21 cellular contexts compared by ENCODE assay signal in genomic region chr13:74118328-74118727, GRCh38. TPM values are rescaled to one million over a fixed set of nuclear protein-coding genes. Genes with fewer than 3 reads are reported as not detected.
DNase-seq lines count a peak whose midpoint lies in the region; FAIRE-seq and TF ChIP-seq lines count a peak whose summit lies in the region.
"Had no signal": no experiment of that assay in that cellular context is flagged by ENCODE, and none has a peak within 500 bp of the region (broad histone marks: within the 10 kb centered on the region; RNA-seq: fewer than 3 reads in every experiment).

No MANE protein-coding gene starts in this region.

- DNase-seq in activated naive CD8-positive, alpha-beta T cell treated with anti-CD3 and anti-CD28 coated beads for 36 hours, result no peak
- DNase-seq in GM19239 (ENCODE audit: insufficient read length, low spot score) (no peak), kidney (no peak), NCI-H524 (lab: John Stamatoyannopoulos, UW) (no peak), hypothalamus (lab: John Stamatoyannopoulos, UW) (no peak)
- DNase-seq: ACHN; BE2C; C1 segment of cervical spinal cord; CD4-positive, CD25-positive, alpha-beta regulatory T cell; CD8-positive, alpha-beta memory T cell; COR-L47; DMS 273 treated with DMSO at 0.1 percent for 48 hours; DMS53; DND-41; EL; H9 had no signal

- TF ChIP-seq CTCF in kidney (IDR thresholded peaks at IDR 0.05; ENCODE audit: borderline replicate concordance, extremely low read depth, insufficient read depth), result no peak

- H3K4me3 Mint-ChIP-seq in activated naive CD8-positive, alpha-beta T cell, result no peak overlapping the region
- no peak overlapping the region for H3K4me3 Mint-ChIP-seq in activated naive CD8-positive, alpha-beta T cell treated with anti-CD3 and anti-CD28 coated beads for 36 hours
- H3K4me3 Mint-ChIP-seq: H9 had no signal

- H3K27ac Mint-ChIP-seq in activated naive CD8-positive, alpha-beta T cell, result peak overlapping the region; percentile 41
- no peak overlapping the region for H3K27ac Mint-ChIP-seq in activated naive CD8-positive, alpha-beta T cell treated with anti-CD3 and anti-CD28 coated beads for 36 hours
- H3K27ac Mint-ChIP-seq: CD4-positive, CD25-positive, alpha-beta regulatory T cell; H9 had no signal

- peaks cover 0 to 18% of the 10 kb centered on the region in 2 donors for H3K9me3 ChIP-seq in kidney (ENCODE audit: control insufficient read depth in 1 of 2, low read length in 2 of 2)
- H3K9me3 ChIP-seq: BE2C had no signal

- no peak overlapping the region for H3K27ac ChIP-seq in kidney (ENCODE audit: low read depth in 2 of 2, low read length in 2 of 2)

- H3K9ac ChIP-seq in kidney (ENCODE audit: low read length in 2 of 2), result no peak overlapping the region

- H3K4me1 ChIP-seq in kidney (ENCODE audit: control insufficient read depth in 1 of 2, insufficient read depth in 1 of 2, low read depth in 1 of 2, low read length in 2 of 2), result peaks cover 0 to 3% of the 10 kb centered on the region in 2 donors
- H3K4me1 ChIP-seq: BE2C had no signal

- H3K36me3 Mint-ChIP-seq in activated naive CD8-positive, alpha-beta T cell, result peaks cover 36% of the 10 kb centered on the region
- H3K36me3 Mint-ChIP-seq in activated naive CD8-positive, alpha-beta T cell treated with anti-CD3 and anti-CD28 coated beads for 36 hours, result peaks cover 50% of the 10 kb centered on the region

- H3K4me1 Mint-ChIP-seq in activated naive CD8-positive, alpha-beta T cell (ENCODE audit: low read depth), result peaks cover 74% of the 10 kb centered on the region
- peaks cover 59% of the 10 kb centered on the region for H3K4me1 Mint-ChIP-seq in activated naive CD8-positive, alpha-beta T cell treated with anti-CD3 and anti-CD28 coated beads for 36 hours

- intact Hi-C loops in kidney (cut with DNase I), result no loop called here

- H3K9me3 Mint-ChIP-seq in activated naive CD8-positive, alpha-beta T cell (ENCODE audit: low read depth), result peaks cover 24% of the 10 kb centered on the region
- peaks cover 31% of the 10 kb centered on the region for H3K9me3 Mint-ChIP-seq in activated naive CD8-positive, alpha-beta T cell treated with anti-CD3 and anti-CD28 coated beads for 36 hours

- no peaks in the 10 kb centered on the region for H3K27me3 Mint-ChIP-seq in activated naive CD8-positive, alpha-beta T cell
- H3K27me3 Mint-ChIP-seq in activated naive CD8-positive, alpha-beta T cell treated with anti-CD3 and anti-CD28 coated beads for 36 hours, result no peaks in the 10 kb centered on the region
- H3K27me3 Mint-ChIP-seq: CD4-positive, CD25-positive, alpha-beta regulatory T cell had no signal

- FAIRE-seq in GM19239 (lab: Jason Lieb, UNC), result peak; percentile 57
- peak; percentile 49 for FAIRE-seq in colon (lab: Jason Lieb, UNC)
- peak; percentile 45 for FAIRE-seq in kidney (lab: Jason Lieb, UNC)
- FAIRE-seq: GM12878, H1 had no signal

- no peak overlapping the region for H3K4me3 ChIP-seq in kidney (ENCODE audit: low read length in 2 of 2)
- H3K4me3 ChIP-seq: GM12878 had no signal

- no peaks in the 10 kb centered on the region for H3K36me3 ChIP-seq in kidney (ENCODE audit: control insufficient read depth in 1 of 2, insufficient read depth in 2 of 2, low read length in 2 of 2)
- H3K36me3 ChIP-seq: BE2C had no signal

RNA-seq across cellular contexts. Expression of gene KLF12, which starts 15.9 kb away (rescaled TPM):
- total RNA-seq in activated naive CD8-positive, alpha-beta T cell treated with anti-CD3 and anti-CD28 coated beads for 36 hours, result 10 to 100 TPM; 13.5 to 16.7 TPM
- 22.0 TPM for total RNA-seq in kidney
- polyA plus RNA-seq in kidney (ENCODE audit: insufficient read depth, low read depth, low replicate concordance), result 2.6 TPM
- total RNA-seq: G401 had no signal
